Comparison of ENCODE assay signal across 27 cellular contexts in genomic region chr2:201360256-201360655, GRCh38.
"Had no signal": no experiment of that assay in that cellular context is flagged by ENCODE, and none has a peak within 500 bp of the region (broad histone marks: within the 10 kb centered on the region; RNA-seq: fewer than 3 reads in every experiment).

No MANE protein-coding gene starts in this region.

- H3K4me3 ChIP-seq: dorsolateral prefrontal cortex, gastrocnemius medialis, heart left ventricle, hepatocyte, left lung, lower lobe of right lung, ovary, psoas muscle, sigmoid colon, skin epidermis, spleen, testis, tibial artery had no signal

- H2AFZ ChIP-seq: hepatocyte had no signal

- H3K27me3 ChIP-seq: dorsolateral prefrontal cortex, gastrocnemius medialis, heart left ventricle, hepatocyte, left lung, ovary, sigmoid colon, spleen, testis, tibial artery had no signal

- H3K27ac ChIP-seq: dorsolateral prefrontal cortex, epithelial cell of prostate, gastrocnemius medialis, heart left ventricle, hepatocyte, left lung, lower lobe of right lung, ovary, psoas muscle, sigmoid colon, skin epidermis, spleen, testis, tibial artery had no signal

- H3K36me3 ChIP-seq: ovary had no signal

- H3K27ac Mint-ChIP-seq: endodermal cell; natural killer cell; stimulated activated memory B cell treated with anti-CD40 and anti-IgM and Interleukin-4, amounts not matched to agents 10 μg/mL and 1 μg/mL and 100 μg/mL, for 72 hours; type B pancreatic cell had no signal

- H3K4me1 ChIP-seq: left lung, psoas muscle, testis had no signal

- H3K36me3 Mint-ChIP-seq: natural killer cell had no signal

- H3K79me2 ChIP-seq: hepatocyte had no signal

- H3K4me1 Mint-ChIP-seq: natural killer cell had no signal

- H3K9me3 ChIP-seq: gastrocnemius medialis, left lung, lower lobe of right lung, ovary, psoas muscle, sigmoid colon, testis, tibial artery had no signal

- ATAC-seq: esophagus mucosa; gastrocnemius medialis; heart left ventricle; left cardiac atrium; left lung; lower lobe of right lung; natural killer cell; psoas muscle; right cardiac atrium; stimulated activated memory B cell treated with anti-CD40 and anti-IgM and Interleukin-4, amounts not matched to agents 10 μg/mL and 1 μg/mL and 100 μg/mL, for 72 hours; stimulated activated naive CD8-positive, alpha-beta T cell treated with anti-CD3 and anti-CD28 coated beads, Interleukin-15, Interleukin-2, amounts not matched to agents 100 U/mL and 50 U/mL, for 24 hours had no signal

- DNase-seq: effector CD4-positive, alpha-beta T cell; endodermal cell; foreskin fibroblast; gastrocnemius medialis; heart left ventricle; left cardiac atrium; left lung; lower lobe of right lung; natural killer cell; occipital lobe; ovary; psoas muscle; right cardiac atrium; sigmoid colon; spleen; stimulated activated CD4-positive, alpha-beta T cell treated with anti-CD3 and anti-CD28 coated beads, Interleukin-4, amount 100 ng/mL, for 4 hours; stimulated activated naive CD8-positive, alpha-beta T cell treated with anti-CD3 and anti-CD28 coated beads, Interleukin-15, Interleukin-2, amounts not matched to agents 100 U/mL and 50 U/mL, for 24 hours; substantia nigra; testis; tibial artery had no signal

- H3K4me3 Mint-ChIP-seq: endodermal cell; natural killer cell; stimulated activated memory B cell treated with anti-CD40 and anti-IgM and Interleukin-4, amounts not matched to agents 10 μg/mL and 1 μg/mL and 100 μg/mL, for 72 hours; type B pancreatic cell had no signal

- H3K9me3 Mint-ChIP-seq: natural killer cell; stimulated activated memory B cell treated with anti-CD40 and anti-IgM and Interleukin-4, amounts not matched to agents 10 μg/mL and 1 μg/mL and 100 μg/mL, for 72 hours; type B pancreatic cell had no signal

- H3K27me3 Mint-ChIP-seq: stimulated activated memory B cell treated with anti-CD40 and anti-IgM and Interleukin-4, amounts not matched to agents 10 μg/mL and 1 μg/mL and 100 μg/mL, for 72 hours; type B pancreatic cell had no signal

- H3K4me2 ChIP-seq: hepatocyte had no signal
